In the genomic region with DNA sequence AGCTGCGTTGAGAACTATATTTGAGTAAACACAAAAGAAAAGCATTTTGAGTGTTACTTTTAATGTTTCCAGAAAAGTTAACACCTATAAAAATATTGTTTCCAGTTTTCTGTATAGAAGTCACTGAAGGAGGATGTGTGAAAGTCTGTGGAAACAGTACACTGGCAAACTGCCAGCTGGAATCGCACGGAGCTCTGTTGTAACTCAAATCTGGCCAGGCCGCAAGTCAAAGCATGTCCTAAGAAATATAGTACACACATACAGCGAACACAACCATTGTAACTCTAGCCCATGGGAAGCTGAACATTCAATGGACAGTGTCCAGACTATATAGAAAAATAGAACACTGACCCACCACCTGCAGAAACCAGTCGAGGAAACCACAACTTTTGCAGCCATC, we compare ENCODE assay signal across 11 cellular contexts.
A peak's percentile ranks its signal among the peaks of the same experiment; 100 is the strongest.
DNase-seq lines count a peak whose midpoint lies in the region; ATAC-seq and TF ChIP-seq lines count a peak whose summit lies in the region.
"Had no signal": no experiment of that assay in that cellular context is flagged by ENCODE, and none has a peak within 500 bp of the region (broad histone marks: within the 10 kb centered on the region; RNA-seq: fewer than 3 reads in every experiment).

No MANE protein-coding gene starts in this region.

- H3K9me3 Mint-ChIP-seq in osteocyte (ENCODE audit: unreplicated experiment) = no peaks in the 10 kb centered on the region
- H3K9me3 Mint-ChIP-seq in activated naive CD8-positive, alpha-beta T cell treated with anti-CD3 and anti-CD28 coated beads for 36 hours = no peaks in the 10 kb centered on the region

- H3K27me3 Mint-ChIP-seq in osteocyte (ENCODE audit: unreplicated experiment) = peaks cover 18% of the 10 kb centered on the region
- H3K27me3 Mint-ChIP-seq in activated naive CD8-positive, alpha-beta T cell treated with anti-CD3 and anti-CD28 coated beads for 36 hours = no peaks in the 10 kb centered on the region

- DNase-seq in BE2C = peak; percentile 37
- peak; percentile 64 for DNase-seq in NOMO-1 treated with dmso at 0.1 percent for 144 hours (lab: John Stamatoyannopoulos, UW; ENCODE audit: unreplicated experiment)
- peak; percentile 53 for DNase-seq in fibroblast of pulmonary artery (ENCODE audit: low read depth)
- DNase-seq in osteocyte (ENCODE audit: extremely low spot score, unreplicated experiment) = no peak
- no peak for DNase-seq in KG1 (lab: John Stamatoyannopoulos, UW)
- DNase-seq in NCI-H2107 treated with DMSO at 0.1 percent for 48 hours (lab: John Stamatoyannopoulos, UW; ENCODE audit: unreplicated experiment) = no peak
- no peak for DNase-seq in activated naive CD8-positive, alpha-beta T cell treated with anti-CD3 and anti-CD28 coated beads for 36 hours
- DNase-seq: activated gamma-delta T cell treated with Interleukin-2 at 50 U/mL for 16 hours; CD4-positive, CD25-positive, alpha-beta regulatory T cell had no signal

- H3K4me1 ChIP-seq in BE2C = no peaks in the 10 kb centered on the region

- peaks cover 19% of the 10 kb centered on the region for H3K4me1 Mint-ChIP-seq in osteocyte (ENCODE audit: unreplicated experiment)
- peaks cover 4% of the 10 kb centered on the region for H3K4me1 Mint-ChIP-seq in activated naive CD8-positive, alpha-beta T cell treated with anti-CD3 and anti-CD28 coated beads for 36 hours
- H3K4me1 Mint-ChIP-seq: CD4-positive, CD25-positive, alpha-beta regulatory T cell had no signal

- H3K4me3 ChIP-seq in BE2C (ENCODE audit: low read depth, low read length) (no peak overlapping the region), fibroblast of pulmonary artery (replicated peaks; ENCODE audit: low read depth, low read length) (no peak overlapping the region)
- H3K4me3 ChIP-seq: K562 had no signal

- no peaks in the 10 kb centered on the region for H3K9me3 ChIP-seq in BE2C

- H3K27ac Mint-ChIP-seq in osteocyte (ENCODE audit: unreplicated experiment) = peak overlapping the region; percentile 19
- H3K27ac Mint-ChIP-seq in activated naive CD8-positive, alpha-beta T cell treated with anti-CD3 and anti-CD28 coated beads for 36 hours = no peak overlapping the region
- H3K27ac Mint-ChIP-seq: CD4-positive, CD25-positive, alpha-beta regulatory T cell had no signal

- no peaks in the 10 kb centered on the region for H3K36me3 Mint-ChIP-seq in osteocyte (ENCODE audit: unreplicated experiment)
- H3K36me3 Mint-ChIP-seq in activated naive CD8-positive, alpha-beta T cell treated with anti-CD3 and anti-CD28 coated beads for 36 hours = no peaks in the 10 kb centered on the region
- H3K36me3 Mint-ChIP-seq: CD4-positive, CD25-positive, alpha-beta regulatory T cell had no signal

- ATAC-seq in HG03045 (IDR thresholded peaks at IDR 0.05; ENCODE audit: unreplicated experiment) = no peak
- ATAC-seq: K562 had no signal

- TF ChIP-seq CTCF in BE2C (IDR thresholded peaks at IDR 0.05; ENCODE audit: low read depth, low read length) = no peak
- no peak for TF ChIP-seq CTCF in fibroblast of pulmonary artery (IDR thresholded peaks at IDR 0.05; ENCODE audit: low read length, missing control alignments)
- no peak for TF ChIP-seq CTCF in osteocyte (IDR thresholded peaks at IDR 0.05)

- H3K4me3 Mint-ChIP-seq in osteocyte (ENCODE audit: unreplicated experiment) = no peak overlapping the region
- no peak overlapping the region for H3K4me3 Mint-ChIP-seq in activated naive CD8-positive, alpha-beta T cell treated with anti-CD3 and anti-CD28 coated beads for 36 hours
- H3K4me3 Mint-ChIP-seq: CD4-positive, CD25-positive, alpha-beta regulatory T cell had no signal

- H3K36me3 ChIP-seq in BE2C = no peaks in the 10 kb centered on the region

- no peaks in the 10 kb centered on the region for H3K27me3 ChIP-seq in BE2C

Comparison
In these comparisons a context has a peak if more than half of its experiments do, and no peak if none do; other contexts are left out.
1. DNase-seq: peak in BE2C (single experiment), NOMO-1 treated with dmso at 0.1 percent for 144 hours (single experiment) and fibroblast of pulmonary artery (single experiment); none in osteocyte (single experiment), KG1 (single experiment), NCI-H2107 treated with DMSO at 0.1 percent for 48 hours (single experiment) and activated naive CD8-positive, alpha-beta T cell treated with anti-CD3 and anti-CD28 coated beads for 36 hours (single experiment).